In genomic region chr2:210663574-210663973, GRCh38 we compare ENCODE assay signal across 9 cellular contexts.
A peak's percentile ranks its signal among the peaks of the same experiment; 100 is the strongest.
DNase-seq lines count a peak whose midpoint lies in the region; ATAC-seq and TF ChIP-seq lines count a peak whose summit lies in the region.
"Had no signal": no experiment of that assay in that cellular context is flagged by ENCODE, and none has a peak within 500 bp of the region (broad histone marks: within the 10 kb centered on the region; RNA-seq: fewer than 3 reads in every experiment).

No MANE protein-coding gene starts in this region.

- POLR2A ChIA-PET in CD4-positive, alpha-beta memory T cell (lab: Charles Lee; ENCODE audit: partially characterized antibody), result no interaction called here

- no peaks in the 10 kb centered on the region for H3K4me1 Mint-ChIP-seq in endothelial cell (ENCODE audit: unreplicated experiment)
- H3K4me1 Mint-ChIP-seq in progenitor cell of endocrine pancreas (ENCODE audit: low read depth), result peaks cover 1% of the 10 kb centered on the region
- H3K4me1 Mint-ChIP-seq in CD4-positive, alpha-beta memory T cell, result no peaks in the 10 kb centered on the region

- TF ChIP-seq CTCF in endothelial cell (IDR thresholded peaks at IDR 0.05; ENCODE audit: unreplicated experiment) (peak; percentile 29), progenitor cell of endocrine pancreas (IDR thresholded peaks at IDR 0.05; ENCODE audit: unreplicated experiment) (peak; percentile 61)

- no peaks in the 10 kb centered on the region for H3K36me3 ChIP-seq in CD4-positive, alpha-beta memory T cell (ENCODE audit: insufficient read depth, low read length)

- intact Hi-C loops in CD4-positive, alpha-beta memory T cell (cut with micrococcal nuclease), result no loop called here

- H3K27ac Mint-ChIP-seq in endothelial cell (ENCODE audit: unreplicated experiment) (no peak overlapping the region), progenitor cell of endocrine pancreas (no peak overlapping the region)
- H3K27ac Mint-ChIP-seq in CD4-positive, alpha-beta memory T cell, result no peak overlapping the region

- H3K4me1 ChIP-seq in CD4-positive, alpha-beta memory T cell (ENCODE audit: insufficient read depth, low read length), result no peaks in the 10 kb centered on the region

- H3K9me3 ChIP-seq in CD4-positive, alpha-beta memory T cell (ENCODE audit: control insufficient read depth in 1 of 2, low read length in 2 of 2), result no peaks in the 10 kb centered on the region

- H3K36me3 Mint-ChIP-seq in endothelial cell (ENCODE audit: low read depth, unreplicated experiment) (no peaks in the 10 kb centered on the region), progenitor cell of endocrine pancreas (ENCODE audit: insufficient read depth) (peaks cover 6% of the 10 kb centered on the region)
- H3K36me3 Mint-ChIP-seq in CD4-positive, alpha-beta memory T cell, result no peaks in the 10 kb centered on the region

- DNase-seq in DMS 273 (lab: John Stamatoyannopoulos, UW; ENCODE audit: unreplicated experiment) (peak; percentile 4), DMS 273 treated with DMSO at 0.1 percent for 48 hours (lab: John Stamatoyannopoulos, UW) (no peak), NCI-H345 (lab: John Stamatoyannopoulos, UW) (peak; percentile 5), endothelial cell (ENCODE audit: low spot score) (peak; percentile 22), progenitor cell of endocrine pancreas (ENCODE audit: low spot score, unreplicated experiment) (no peak)
- no peak for DNase-seq in CD4-positive, alpha-beta memory T cell
- DNase-seq: activated CD4-positive, CD25-positive, alpha-beta regulatory T cell treated with anti-CD3 and anti-CD28 coated beads, Interleukin-2, amount 50 U/mL, for 72 hours had no signal

- H3K4me3 Mint-ChIP-seq in endothelial cell (ENCODE audit: unreplicated experiment) (no peak overlapping the region), progenitor cell of endocrine pancreas (ENCODE audit: low read depth) (no peak overlapping the region)
- no peak overlapping the region for H3K4me3 Mint-ChIP-seq in CD4-positive, alpha-beta memory T cell

- no peaks in the 10 kb centered on the region for H3K27me3 ChIP-seq in CD4-positive, alpha-beta memory T cell (ENCODE audit: insufficient read depth, low read length)

- CTCF ChIA-PET in CD4-positive, alpha-beta memory T cell (lab: Charles Lee; ENCODE audit: partially characterized antibody), result no interaction called here

- ATAC-seq in HG02588 (IDR thresholded peaks at IDR 0.05; ENCODE audit: unreplicated experiment) (no peak), HG02870 (IDR thresholded peaks at IDR 0.05; ENCODE audit: unreplicated experiment) (no peak)

- no peak overlapping the region for H3K27ac ChIP-seq in CD4-positive, alpha-beta memory T cell (ENCODE audit: low read depth, low read length)

- H3K4me3 ChIP-seq in CD4-positive, alpha-beta memory T cell (ENCODE audit: low read length in 2 of 2), result no peak overlapping the region

- H3K27me3 Mint-ChIP-seq in endothelial cell (ENCODE audit: unreplicated experiment) (no peaks in the 10 kb centered on the region), progenitor cell of endocrine pancreas (no peaks in the 10 kb centered on the region)
- no peaks in the 10 kb centered on the region for H3K27me3 Mint-ChIP-seq in CD4-positive, alpha-beta memory T cell

- H3K9me3 Mint-ChIP-seq in endothelial cell (ENCODE audit: unreplicated experiment) (no peaks in the 10 kb centered on the region), progenitor cell of endocrine pancreas (ENCODE audit: low read depth) (peaks cover 19% of the 10 kb centered on the region)
- H3K9me3 Mint-ChIP-seq in CD4-positive, alpha-beta memory T cell, result peaks cover 0 to 8% (median 5%) of the 10 kb centered on the region in 8 donors

Comparison
In these comparisons a context has a peak if more than half of its experiments do, and no peak if none do; other contexts are left out.
1. DNase-seq: peak in DMS 273 (single experiment), NCI-H345 (single experiment) and endothelial cell (single experiment); none in DMS 273 treated with DMSO at 0.1 percent for 48 hours (single experiment), progenitor cell of endocrine pancreas (single experiment) and CD4-positive, alpha-beta memory T cell (0 of 5).